Comparison of ENCODE assay signal across 24 cellular contexts in the genomic region with DNA sequence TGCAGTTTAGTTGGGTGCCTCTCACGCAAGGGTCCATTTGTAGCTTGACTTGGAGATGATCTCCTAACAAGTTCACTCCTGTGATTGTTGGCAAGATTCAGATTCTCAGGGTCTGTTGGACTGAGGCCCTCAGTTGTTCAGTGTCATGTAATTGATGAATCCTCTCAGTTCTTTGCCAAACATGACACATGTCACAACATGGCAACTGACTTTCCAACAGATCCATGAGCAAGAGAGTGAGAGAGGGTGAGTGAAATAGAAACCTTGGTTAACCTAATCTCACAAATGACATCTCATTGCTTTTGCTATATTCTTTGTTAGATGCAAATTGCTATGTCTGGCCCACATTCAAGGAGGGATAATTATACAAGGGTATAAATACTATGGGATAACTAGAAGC.
"Had no signal": no experiment of that assay in that cellular context is flagged by ENCODE, and none has a peak within 500 bp of the region (broad histone marks: within the 10 kb centered on the region; RNA-seq: fewer than 3 reads in every experiment).

No MANE protein-coding gene starts in this region.

- H3K27me3 ChIP-seq: dorsolateral prefrontal cortex, esophagus squamous epithelium, gastrocnemius medialis, heart right ventricle, left lung had no signal

- H3K4me3 ChIP-seq: coronary artery, dorsolateral prefrontal cortex, esophagus squamous epithelium, gastrocnemius medialis, heart right ventricle, left lung, lower lobe of right lung, mucosa of descending colon had no signal

- H3K36me3 ChIP-seq: esophagus squamous epithelium, gastrocnemius medialis, heart right ventricle, left lung, lower lobe of right lung had no signal

- H3K9me3 ChIP-seq: esophagus squamous epithelium, gastrocnemius medialis, heart right ventricle, left lung, lower lobe of right lung had no signal

- FAIRE-seq: keratinocyte had no signal

- H3K27ac ChIP-seq: coronary artery, dorsolateral prefrontal cortex, epithelial cell of prostate, esophagus squamous epithelium, gastrocnemius medialis, heart right ventricle, left lung, lower lobe of right lung had no signal

- DNase-seq: dermis blood vessel endothelial cell; dorsolateral prefrontal cortex; effector CD4-positive, alpha-beta T cell; effector memory CD4-positive, alpha-beta T cell; erythroblast; esophagus squamous epithelium; foreskin fibroblast; foreskin melanocyte; gastrocnemius medialis; glutamatergic neuron; head of caudate nucleus; heart right ventricle; hippocampal formation; left cardiac atrium; left lung; left ventricle myocardium superior; lower lobe of right lung; mesenchymal stem cell; mucosa of descending colon; naive B cell had no signal

- ATAC-seq: esophagus mucosa, gastrocnemius medialis, heart right ventricle, left cardiac atrium, left lung, left ventricle myocardium superior, lower lobe of right lung, mucosa of descending colon had no signal

- H3K4me1 ChIP-seq: esophagus squamous epithelium, gastrocnemius medialis, heart right ventricle, left lung, lower lobe of right lung had no signal
